ENCODE assay signal across 1 cellular context in the genomic region with DNA sequence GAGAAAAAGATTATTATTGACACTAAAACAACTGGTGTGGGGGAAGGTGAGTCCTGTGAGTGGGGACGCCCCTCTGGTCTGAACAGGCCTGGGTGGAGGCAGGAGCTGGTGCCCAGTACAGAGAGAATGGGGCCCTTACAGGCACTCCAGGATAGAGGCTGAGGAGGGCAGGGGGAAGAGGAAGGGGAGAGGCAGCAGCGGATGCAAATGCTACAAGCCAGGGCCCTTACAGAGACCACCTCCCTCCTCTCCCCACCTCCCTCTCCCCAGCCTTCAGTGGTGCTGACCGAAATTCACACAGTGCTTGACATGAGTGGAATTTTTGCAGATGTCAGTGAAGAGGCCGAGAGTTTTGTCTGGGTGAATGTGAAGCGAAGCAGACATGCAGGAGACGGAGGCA.
TF ChIP-seq lines count a peak whose summit lies in the region.

No MANE protein-coding gene starts in this region.

TF ChIP-seq in H1, 55 proteins besides CTCF, POLR2A, EP300 and RAD21:
- TF ChIP-seq SAP30 (IDR thresholded peaks at IDR 0.05; ENCODE audit: insufficient read depth, insufficient replicate concordance, low read length) (no peak), YY1 (IDR thresholded peaks at IDR 0.05; ENCODE audit: low read depth, low read length) (no peak), SRF (IDR thresholded peaks at IDR 0.05; ENCODE audit: low read depth, low read length) (no peak), CBX8 (IDR thresholded peaks at IDR 0.05; ENCODE audit: borderline replicate concordance, low read depth, low read length) (no peak), GTF2F1 (IDR thresholded peaks at IDR 0.05; ENCODE audit: borderline replicate concordance, low read depth, low read length) (no peak), EZH2 (IDR thresholded peaks at IDR 0.05; ENCODE audit: low read depth, low read length, severe bottlenecking) (no peak), TBP (IDR thresholded peaks at IDR 0.05; ENCODE audit: low read depth, low read length) (no peak), CREB1 (IDR thresholded peaks at IDR 0.05) (no peak)
- TF ChIP-seq, protein P1, sequence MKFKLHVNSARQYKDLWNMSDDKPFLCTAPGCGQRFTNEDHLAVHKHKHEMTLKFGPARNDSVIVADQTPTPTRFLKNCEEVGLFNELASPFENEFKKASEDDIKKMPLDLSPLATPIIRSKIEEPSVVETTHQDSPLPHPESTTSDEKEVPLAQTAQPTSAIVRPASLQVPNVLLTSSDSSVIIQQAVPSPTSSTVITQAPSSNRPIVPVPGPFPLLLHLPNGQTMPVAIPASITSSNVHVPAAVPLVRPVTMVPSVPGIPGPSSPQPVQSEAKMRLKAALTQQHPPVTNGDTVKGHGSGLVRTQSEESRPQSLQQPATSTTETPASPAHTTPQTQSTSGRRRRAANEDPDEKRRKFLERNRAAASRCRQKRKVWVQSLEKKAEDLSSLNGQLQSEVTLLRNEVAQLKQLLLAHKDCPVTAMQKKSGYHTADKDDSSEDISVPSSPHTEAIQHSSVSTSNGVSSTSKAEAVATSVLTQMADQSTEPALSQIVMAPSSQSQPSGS (IDR thresholded peaks at IDR 0.05; ENCODE audit: low read length): no peak
